Comparison of ENCODE assay signal across 8 cellular contexts in the genomic region with DNA sequence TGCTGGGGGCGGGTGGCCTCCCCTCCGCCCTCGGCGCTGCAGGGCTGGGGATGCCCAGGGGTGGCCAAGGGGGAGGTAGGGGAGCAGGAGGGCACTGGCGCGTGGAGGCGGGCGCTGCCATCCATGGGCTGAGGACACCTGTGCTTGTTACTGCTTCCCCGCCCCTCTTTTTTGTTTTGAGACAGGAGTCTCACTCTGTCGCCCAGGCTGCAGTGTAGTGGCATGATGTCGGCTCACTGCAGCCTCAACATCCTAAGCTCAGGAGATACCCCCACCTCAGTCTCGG. TPM values are rescaled to one million over a fixed set of nuclear protein-coding genes. Genes with fewer than 3 reads are reported as not detected.
DNase-seq lines count a peak whose midpoint lies in the region; ATAC-seq, FAIRE-seq and TF ChIP-seq lines count a peak whose summit lies in the region.

No MANE protein-coding gene starts in this region.

- no peaks in the 10 kb centered on the region for H3K9me3 Mint-ChIP-seq in activated T-cell treated with anti-CD3 and anti-CD28 coated beads, Interleukin-2, amount 50 U/mL, for 24 hours
- no peaks in the 10 kb centered on the region for H3K9me3 Mint-ChIP-seq in natural killer cell treated with Interleukin-12 subunit alpha and Interleukin-12 subunit beta and Interleukin-15 and Interleukin-18, amount 100 ng/mL, for 72 hours

- no peak for DNase-seq in activated T-cell treated with anti-CD3 and anti-CD28 coated beads, Interleukin-2, amount 50 U/mL, for 24 hours
- DNase-seq in activated T-cell treated with anti-CD3 and anti-CD28 coated beads for 4 hours: no peak
- no peak for DNase-seq in Karpas-422
- DNase-seq in choroid plexus epithelial cell (ENCODE audit: low read depth): no peak
- DNase-seq in natural killer cell treated with Interleukin-12 subunit alpha and Interleukin-12 subunit beta and Interleukin-15 and Interleukin-18, amount 100 ng/mL, for 72 hours (ENCODE audit: low spot score): no peak
- DNase-seq in urothelium cell line (ENCODE audit: low spot score): no peak
- no peak for DNase-seq in DMS153 (lab: John Stamatoyannopoulos, UW)

- H3K27me3 Mint-ChIP-seq in activated T-cell treated with anti-CD3 and anti-CD28 coated beads, Interleukin-2, amount 50 U/mL, for 24 hours: peaks cover 5% of the 10 kb centered on the region
- H3K27me3 Mint-ChIP-seq in natural killer cell treated with Interleukin-12 subunit alpha and Interleukin-12 subunit beta and Interleukin-15 and Interleukin-18, amount 100 ng/mL, for 72 hours: no peaks in the 10 kb centered on the region

- H3K9ac ChIP-seq in Karpas-422 (ENCODE audit: low read length): peak overlapping the region; percentile 76

- H3K79me2 ChIP-seq in Karpas-422 (ENCODE audit: low read length): no peaks in the 10 kb centered on the region

- H3K9me3 ChIP-seq in Karpas-422 (ENCODE audit: low read length): no peaks in the 10 kb centered on the region

- peak in 1 of 2 donors; percentile 15 for ATAC-seq in natural killer cell treated with Interleukin-12 subunit alpha and Interleukin-12 subunit beta and Interleukin-15 and Interleukin-18, amount 100 ng/mL, for 72 hours
- no peak for ATAC-seq in HG03439 (IDR thresholded peaks at IDR 0.05; ENCODE audit: unreplicated experiment)

- no peaks in the 10 kb centered on the region for H3K9me2 ChIP-seq in Karpas-422 (replicated peaks; ENCODE audit: insufficient read depth, low read length)

- TF ChIP-seq CTCF in choroid plexus epithelial cell (conservative IDR thresholded peaks at IDR 0.05; ENCODE audit: low read depth, low read length): peak; percentile 27

- no peaks in the 10 kb centered on the region for H3K27me3 ChIP-seq in Karpas-422 (ENCODE audit: low read length)

- peaks cover 9% of the 10 kb centered on the region for H3K4me1 Mint-ChIP-seq in activated T-cell treated with anti-CD3 and anti-CD28 coated beads, Interleukin-2, amount 50 U/mL, for 24 hours (ENCODE audit: low read depth)
- peaks cover 0 to 6% of the 10 kb centered on the region in 2 donors for H3K4me1 Mint-ChIP-seq in natural killer cell treated with Interleukin-12 subunit alpha and Interleukin-12 subunit beta and Interleukin-15 and Interleukin-18, amount 100 ng/mL, for 72 hours (ENCODE audit: low read depth in 2 of 2)

- H3K4me3 ChIP-seq in Karpas-422 (ENCODE audit: low read length) (peak overlapping the region; percentile 81), choroid plexus epithelial cell (ENCODE audit: low read depth, low read length) (peak overlapping the region; percentile 73)

- H3K4me1 ChIP-seq in Karpas-422 (ENCODE audit: low read length): peaks cover 23% of the 10 kb centered on the region

- peak overlapping the region; percentile 92 for H3K4me2 ChIP-seq in Karpas-422 (ENCODE audit: low read depth, low read length, poor library complexity, severe bottlenecking)

- H3K27ac ChIP-seq in Karpas-422 (ENCODE audit: low read length): no peak overlapping the region

- no peaks in the 10 kb centered on the region for H3K36me3 Mint-ChIP-seq in activated T-cell treated with anti-CD3 and anti-CD28 coated beads, Interleukin-2, amount 50 U/mL, for 24 hours (ENCODE audit: low read depth)
- H3K36me3 Mint-ChIP-seq in natural killer cell treated with Interleukin-12 subunit alpha and Interleukin-12 subunit beta and Interleukin-15 and Interleukin-18, amount 100 ng/mL, for 72 hours: no peaks in the 10 kb centered on the region

- no peaks in the 10 kb centered on the region for H3K36me3 ChIP-seq in Karpas-422 (ENCODE audit: insufficient read depth, low read length)

- no peaks in the 10 kb centered on the region for H4K20me1 ChIP-seq in Karpas-422 (ENCODE audit: insufficient read depth, low read depth, low read length)

- no peak overlapping the region for H3K27ac Mint-ChIP-seq in activated T-cell treated with anti-CD3 and anti-CD28 coated beads, Interleukin-2, amount 50 U/mL, for 24 hours
- peak overlapping the region in 1 of 2 donors; percentile 53 for H3K27ac Mint-ChIP-seq in natural killer cell treated with Interleukin-12 subunit alpha and Interleukin-12 subunit beta and Interleukin-15 and Interleukin-18, amount 100 ng/mL, for 72 hours

- H3K4me3 Mint-ChIP-seq in activated T-cell treated with anti-CD3 and anti-CD28 coated beads, Interleukin-2, amount 50 U/mL, for 24 hours: peak overlapping the region; percentile 54
- peak overlapping the region; percentile 65 for H3K4me3 Mint-ChIP-seq in natural killer cell treated with Interleukin-12 subunit alpha and Interleukin-12 subunit beta and Interleukin-15 and Interleukin-18, amount 100 ng/mL, for 72 hours

- H2AFZ ChIP-seq in Karpas-422 (ENCODE audit: low read length): peak overlapping the region; percentile 78

- no peak for FAIRE-seq in urothelium cell line (lab: Jason Lieb, UNC)

RNA-seq across cellular contexts. Expression of gene FADS3, which starts 0.7 kb away (rescaled TPM):
- 39.5 and 70.4 TPM in 2 replicates for total RNA-seq in Karpas-422 (2014; rRNA removed; shearing (Covaris generic); ENCODE audit: low replicate concordance)
- 10 to 100 TPM; 13.2 to 14.0 TPM for total RNA-seq in natural killer cell treated with Interleukin-12 subunit alpha and Interleukin-12 subunit beta and Interleukin-15 and Interleukin-18, amount 100 ng/mL, for 72 hours

RNA-seq across cellular contexts. Expression of gene RAB3IL1, which starts 25.3 kb away (rescaled TPM):
- not detected in 2 replicates for total RNA-seq in Karpas-422 (2014; rRNA removed; shearing (Covaris generic); ENCODE audit: low replicate concordance)
- not detected for total RNA-seq in natural killer cell treated with Interleukin-12 subunit alpha and Interleukin-12 subunit beta and Interleukin-15 and Interleukin-18, amount 100 ng/mL, for 72 hours

RNA-seq across cellular contexts. Expression of gene BEST1, which starts 58.1 kb away (rescaled TPM):
- total RNA-seq in Karpas-422 (2014; rRNA removed; shearing (Covaris generic); ENCODE audit: low replicate concordance): 1.7 and 1.9 TPM in 2 replicates
- total RNA-seq in natural killer cell treated with Interleukin-12 subunit alpha and Interleukin-12 subunit beta and Interleukin-15 and Interleukin-18, amount 100 ng/mL, for 72 hours: 1 to 10 TPM; 1.0 to 1.9 TPM
